Comparison of ENCODE assay signal across 1 cellular context in the genomic region with DNA sequence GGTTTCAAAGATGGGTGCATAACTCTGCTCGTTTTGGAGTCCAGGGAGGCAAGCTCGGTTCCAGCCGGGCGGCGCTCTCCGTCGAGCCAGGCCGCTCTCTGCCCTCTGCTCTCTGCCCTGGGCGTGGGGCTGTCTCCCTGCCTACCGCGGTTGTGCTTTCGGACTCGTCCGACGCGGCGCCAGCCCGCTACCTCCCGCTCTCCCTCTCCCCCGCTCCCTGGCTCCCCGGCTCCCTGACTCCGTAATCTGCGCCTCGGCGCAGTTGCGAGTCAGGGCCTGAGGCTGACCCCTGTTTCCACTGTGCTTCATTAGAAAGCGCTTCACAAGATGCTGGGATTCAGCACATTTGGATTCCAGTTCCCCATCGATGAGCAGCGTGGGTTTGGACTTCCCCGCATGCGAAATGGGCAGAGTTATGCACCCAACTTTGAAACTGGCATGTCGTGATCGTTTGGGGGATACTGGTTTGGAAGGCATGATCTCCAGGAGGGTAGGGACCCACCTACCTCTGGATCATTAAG.
TF ChIP-seq lines count a peak whose summit lies in the region.

No MANE protein-coding gene starts in this region.

TF ChIP-seq in HepG2, 621 proteins besides CTCF, POLR2A, EP300 and RAD21 (continued from another document and continues in another):
- TF ChIP-seq, protein P1, sequence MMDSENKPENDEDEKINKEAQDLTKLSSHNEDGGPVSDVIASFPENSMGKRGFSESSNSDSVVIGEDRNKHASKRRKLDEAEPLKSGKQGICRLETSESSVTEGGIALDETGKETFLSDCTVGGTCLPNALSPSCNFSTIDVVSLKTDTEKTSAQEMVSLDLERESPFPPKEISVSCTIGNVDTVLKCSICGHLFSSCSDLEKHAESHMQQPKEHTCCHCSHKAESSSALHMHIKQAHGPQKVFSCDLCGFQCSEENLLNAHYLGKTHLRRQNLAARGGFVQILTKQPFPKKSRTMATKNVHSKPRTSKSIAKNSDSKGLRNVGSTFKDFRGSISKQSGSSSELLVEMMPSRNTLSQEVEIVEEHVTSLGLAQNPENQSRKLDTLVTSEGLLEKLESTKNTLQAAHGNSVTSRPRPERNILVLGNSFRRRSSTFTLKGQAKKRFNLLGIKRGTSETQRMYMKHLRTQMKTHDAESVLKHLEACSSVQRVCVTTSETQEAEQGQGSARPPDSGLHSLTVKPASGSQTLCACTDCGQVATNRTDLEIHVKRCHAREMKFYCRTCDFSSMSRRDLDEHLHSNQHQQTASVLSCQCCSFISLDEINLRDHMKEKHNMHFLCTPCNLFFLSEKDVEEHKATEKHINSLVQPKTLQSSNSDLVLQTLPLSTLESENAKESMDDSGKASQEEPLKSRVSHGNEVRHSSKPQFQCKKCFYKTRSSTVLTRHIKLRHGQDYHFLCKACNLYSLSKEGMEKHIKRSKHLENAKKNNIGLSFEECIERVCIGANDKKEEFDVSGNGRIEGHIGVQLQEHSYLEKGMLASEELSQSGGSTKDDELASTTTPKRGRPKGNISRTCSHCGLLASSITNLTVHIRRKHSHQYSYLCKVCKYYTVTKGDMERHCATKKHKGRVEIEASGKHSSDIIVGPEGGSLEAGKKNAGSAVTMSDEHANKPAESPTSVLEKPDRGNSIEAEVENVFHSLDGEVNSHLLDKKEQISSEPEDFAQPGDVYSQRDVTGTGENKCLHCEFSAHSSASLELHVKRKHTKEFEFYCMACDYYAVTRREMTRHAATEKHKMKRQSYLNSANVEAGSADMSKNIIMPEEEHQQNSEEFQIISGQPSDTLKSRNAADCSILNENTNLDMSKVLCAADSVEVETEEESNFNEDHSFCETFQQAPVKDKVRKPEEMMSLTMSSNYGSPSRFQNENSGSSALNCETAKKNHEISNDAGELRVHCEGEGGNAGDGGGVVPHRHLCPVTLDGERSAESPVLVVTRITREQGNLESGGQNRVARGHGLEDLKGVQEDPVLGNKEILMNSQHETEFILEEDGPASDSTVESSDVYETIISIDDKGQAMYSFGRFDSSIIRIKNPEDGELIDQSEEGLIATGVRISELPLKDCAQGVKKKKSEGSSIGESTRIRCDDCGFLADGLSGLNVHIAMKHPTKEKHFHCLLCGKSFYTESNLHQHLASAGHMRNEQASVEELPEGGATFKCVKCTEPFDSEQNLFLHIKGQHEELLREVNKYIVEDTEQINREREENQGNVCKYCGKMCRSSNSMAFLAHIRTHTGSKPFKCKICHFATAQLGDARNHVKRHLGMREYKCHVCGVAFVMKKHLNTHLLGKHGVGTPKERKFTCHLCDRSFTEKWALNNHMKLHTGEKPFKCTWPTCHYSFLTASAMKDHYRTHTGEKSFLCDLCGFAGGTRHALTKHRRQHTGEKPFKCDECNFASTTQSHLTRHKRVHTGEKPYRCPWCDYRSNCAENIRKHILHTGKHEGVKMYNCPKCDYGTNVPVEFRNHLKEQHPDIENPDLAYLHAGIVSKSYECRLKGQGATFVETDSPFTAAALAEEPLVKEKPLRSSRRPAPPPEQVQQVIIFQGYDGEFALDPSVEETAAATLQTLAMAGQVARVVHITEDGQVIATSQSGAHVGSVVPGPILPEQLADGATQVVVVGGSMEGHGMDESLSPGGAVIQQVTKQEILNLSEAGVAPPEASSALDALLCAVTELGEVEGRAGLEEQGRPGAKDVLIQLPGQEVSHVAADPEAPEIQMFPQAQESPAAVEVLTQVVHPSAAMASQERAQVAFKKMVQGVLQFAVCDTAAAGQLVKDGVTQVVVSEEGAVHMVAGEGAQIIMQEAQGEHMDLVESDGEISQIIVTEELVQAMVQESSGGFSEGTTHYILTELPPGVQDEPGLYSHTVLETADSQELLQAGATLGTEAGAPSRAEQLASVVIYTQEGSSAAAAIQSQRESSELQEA (CRISPR knock-in tag; IDR thresholded peaks at IDR 0.05; ENCODE audit: not compliant biosample characterization) = no peak
- TF ChIP-seq ZFX (CRISPR knock-in tag; IDR thresholded peaks at IDR 0.05; ENCODE audit: low read depth) = peak; percentile 53
- TF ChIP-seq FOXA3 (CRISPR knock-in tag; IDR thresholded peaks at IDR 0.05) = no peak
- 0 out of 2 replicates have a peak, but pooled peaks have one; percentile 37 for TF ChIP-seq ZNF761 (CRISPR knock-in tag; conservative IDR thresholded peaks at IDR 0.05)
- TF ChIP-seq HNRNPL (IDR thresholded peaks at IDR 0.05; ENCODE audit: low read depth, low read length) = 0 out of 2 replicates have a peak, but pooled peaks have one; percentile 43
- no peak for TF ChIP-seq THYN1 (CRISPR knock-in tag; IDR thresholded peaks at IDR 0.05; ENCODE audit: borderline replicate concordance, low read depth)
- no peak for TF ChIP-seq HMG20A (CRISPR knock-in tag; IDR thresholded peaks at IDR 0.05; ENCODE audit: borderline replicate concordance)
- TF ChIP-seq ADNP (CRISPR knock-in tag; IDR thresholded peaks at IDR 0.05) = 0 out of 2 replicates have a peak, but pooled peaks have one; percentile 7
- TF ChIP-seq, protein P2, sequence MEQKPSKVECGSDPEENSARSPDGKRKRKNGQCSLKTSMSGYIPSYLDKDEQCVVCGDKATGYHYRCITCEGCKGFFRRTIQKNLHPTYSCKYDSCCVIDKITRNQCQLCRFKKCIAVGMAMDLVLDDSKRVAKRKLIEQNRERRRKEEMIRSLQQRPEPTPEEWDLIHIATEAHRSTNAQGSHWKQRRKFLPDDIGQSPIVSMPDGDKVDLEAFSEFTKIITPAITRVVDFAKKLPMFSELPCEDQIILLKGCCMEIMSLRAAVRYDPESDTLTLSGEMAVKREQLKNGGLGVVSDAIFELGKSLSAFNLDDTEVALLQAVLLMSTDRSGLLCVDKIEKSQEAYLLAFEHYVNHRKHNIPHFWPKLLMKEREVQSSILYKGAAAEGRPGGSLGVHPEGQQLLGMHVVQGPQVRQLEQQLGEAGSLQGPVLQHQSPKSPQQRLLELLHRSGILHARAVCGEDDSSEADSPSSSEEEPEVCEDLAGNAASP (CRISPR knock-in tag; IDR thresholded peaks at IDR 0.05; ENCODE audit: borderline replicate concordance) = no peak
- no peak for TF ChIP-seq ISL2 (CRISPR knock-in tag; IDR thresholded peaks at IDR 0.05)
- TF ChIP-seq, protein P3, sequence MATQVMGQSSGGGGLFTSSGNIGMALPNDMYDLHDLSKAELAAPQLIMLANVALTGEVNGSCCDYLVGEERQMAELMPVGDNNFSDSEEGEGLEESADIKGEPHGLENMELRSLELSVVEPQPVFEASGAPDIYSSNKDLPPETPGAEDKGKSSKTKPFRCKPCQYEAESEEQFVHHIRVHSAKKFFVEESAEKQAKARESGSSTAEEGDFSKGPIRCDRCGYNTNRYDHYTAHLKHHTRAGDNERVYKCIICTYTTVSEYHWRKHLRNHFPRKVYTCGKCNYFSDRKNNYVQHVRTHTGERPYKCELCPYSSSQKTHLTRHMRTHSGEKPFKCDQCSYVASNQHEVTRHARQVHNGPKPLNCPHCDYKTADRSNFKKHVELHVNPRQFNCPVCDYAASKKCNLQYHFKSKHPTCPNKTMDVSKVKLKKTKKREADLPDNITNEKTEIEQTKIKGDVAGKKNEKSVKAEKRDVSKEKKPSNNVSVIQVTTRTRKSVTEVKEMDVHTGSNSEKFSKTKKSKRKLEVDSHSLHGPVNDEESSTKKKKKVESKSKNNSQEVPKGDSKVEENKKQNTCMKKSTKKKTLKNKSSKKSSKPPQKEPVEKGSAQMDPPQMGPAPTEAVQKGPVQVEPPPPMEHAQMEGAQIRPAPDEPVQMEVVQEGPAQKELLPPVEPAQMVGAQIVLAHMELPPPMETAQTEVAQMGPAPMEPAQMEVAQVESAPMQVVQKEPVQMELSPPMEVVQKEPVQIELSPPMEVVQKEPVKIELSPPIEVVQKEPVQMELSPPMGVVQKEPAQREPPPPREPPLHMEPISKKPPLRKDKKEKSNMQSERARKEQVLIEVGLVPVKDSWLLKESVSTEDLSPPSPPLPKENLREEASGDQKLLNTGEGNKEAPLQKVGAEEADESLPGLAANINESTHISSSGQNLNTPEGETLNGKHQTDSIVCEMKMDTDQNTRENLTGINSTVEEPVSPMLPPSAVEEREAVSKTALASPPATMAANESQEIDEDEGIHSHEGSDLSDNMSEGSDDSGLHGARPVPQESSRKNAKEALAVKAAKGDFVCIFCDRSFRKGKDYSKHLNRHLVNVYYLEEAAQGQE (IDR thresholded peaks at IDR 0.05; ENCODE audit: borderline replicate concordance in 1 of 2, low read depth in 1 of 2, low read length in 2 of 2) = no peak
- no peak for TF ChIP-seq POLR2AphosphoS2 (IDR thresholded peaks at IDR 0.05; ENCODE audit: low read depth, low read length)
- TF ChIP-seq, protein P4, sequence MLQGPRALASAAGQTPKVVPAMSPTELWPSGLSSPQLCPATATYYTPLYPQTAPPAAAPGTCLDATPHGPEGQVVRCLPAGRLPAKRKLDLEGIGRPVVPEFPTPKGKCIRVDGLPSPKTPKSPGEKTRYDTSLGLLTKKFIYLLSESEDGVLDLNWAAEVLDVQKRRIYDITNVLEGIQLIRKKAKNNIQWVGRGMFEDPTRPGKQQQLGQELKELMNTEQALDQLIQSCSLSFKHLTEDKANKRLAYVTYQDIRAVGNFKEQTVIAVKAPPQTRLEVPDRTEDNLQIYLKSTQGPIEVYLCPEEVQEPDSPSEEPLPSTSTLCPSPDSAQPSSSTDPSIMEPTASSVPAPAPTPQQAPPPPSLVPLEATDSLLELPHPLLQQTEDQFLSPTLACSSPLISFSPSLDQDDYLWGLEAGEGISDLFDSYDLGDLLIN (CRISPR knock-in tag; IDR thresholded peaks at IDR 0.05; ENCODE audit: borderline replicate concordance) = no peak
- TF ChIP-seq, protein P5, sequence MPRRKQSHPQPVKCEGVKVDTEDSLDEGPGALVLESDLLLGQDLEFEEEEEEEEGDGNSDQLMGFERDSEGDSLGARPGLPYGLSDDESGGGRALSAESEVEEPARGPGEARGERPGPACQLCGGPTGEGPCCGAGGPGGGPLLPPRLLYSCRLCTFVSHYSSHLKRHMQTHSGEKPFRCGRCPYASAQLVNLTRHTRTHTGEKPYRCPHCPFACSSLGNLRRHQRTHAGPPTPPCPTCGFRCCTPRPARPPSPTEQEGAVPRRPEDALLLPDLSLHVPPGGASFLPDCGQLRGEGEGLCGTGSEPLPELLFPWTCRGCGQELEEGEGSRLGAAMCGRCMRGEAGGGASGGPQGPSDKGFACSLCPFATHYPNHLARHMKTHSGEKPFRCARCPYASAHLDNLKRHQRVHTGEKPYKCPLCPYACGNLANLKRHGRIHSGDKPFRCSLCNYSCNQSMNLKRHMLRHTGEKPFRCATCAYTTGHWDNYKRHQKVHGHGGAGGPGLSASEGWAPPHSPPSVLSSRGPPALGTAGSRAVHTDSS (CRISPR knock-in tag; conservative IDR thresholded peaks at IDR 0.05) = no peak
- no peak for TF ChIP-seq RCOR2 (CRISPR knock-in tag; IDR thresholded peaks at IDR 0.05)
- TF ChIP-seq PTBP1 (IDR thresholded peaks at IDR 0.05; ENCODE audit: low read depth, low read length, poor library complexity, severe bottlenecking) = no peak
- TF ChIP-seq, protein P6, sequence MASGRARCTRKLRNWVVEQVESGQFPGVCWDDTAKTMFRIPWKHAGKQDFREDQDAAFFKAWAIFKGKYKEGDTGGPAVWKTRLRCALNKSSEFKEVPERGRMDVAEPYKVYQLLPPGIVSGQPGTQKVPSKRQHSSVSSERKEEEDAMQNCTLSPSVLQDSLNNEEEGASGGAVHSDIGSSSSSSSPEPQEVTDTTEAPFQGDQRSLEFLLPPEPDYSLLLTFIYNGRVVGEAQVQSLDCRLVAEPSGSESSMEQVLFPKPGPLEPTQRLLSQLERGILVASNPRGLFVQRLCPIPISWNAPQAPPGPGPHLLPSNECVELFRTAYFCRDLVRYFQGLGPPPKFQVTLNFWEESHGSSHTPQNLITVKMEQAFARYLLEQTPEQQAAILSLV (CRISPR knock-in tag; IDR thresholded peaks at IDR 0.05; ENCODE audit: borderline replicate concordance) = peak; percentile 74
- TF ChIP-seq, protein P7, sequence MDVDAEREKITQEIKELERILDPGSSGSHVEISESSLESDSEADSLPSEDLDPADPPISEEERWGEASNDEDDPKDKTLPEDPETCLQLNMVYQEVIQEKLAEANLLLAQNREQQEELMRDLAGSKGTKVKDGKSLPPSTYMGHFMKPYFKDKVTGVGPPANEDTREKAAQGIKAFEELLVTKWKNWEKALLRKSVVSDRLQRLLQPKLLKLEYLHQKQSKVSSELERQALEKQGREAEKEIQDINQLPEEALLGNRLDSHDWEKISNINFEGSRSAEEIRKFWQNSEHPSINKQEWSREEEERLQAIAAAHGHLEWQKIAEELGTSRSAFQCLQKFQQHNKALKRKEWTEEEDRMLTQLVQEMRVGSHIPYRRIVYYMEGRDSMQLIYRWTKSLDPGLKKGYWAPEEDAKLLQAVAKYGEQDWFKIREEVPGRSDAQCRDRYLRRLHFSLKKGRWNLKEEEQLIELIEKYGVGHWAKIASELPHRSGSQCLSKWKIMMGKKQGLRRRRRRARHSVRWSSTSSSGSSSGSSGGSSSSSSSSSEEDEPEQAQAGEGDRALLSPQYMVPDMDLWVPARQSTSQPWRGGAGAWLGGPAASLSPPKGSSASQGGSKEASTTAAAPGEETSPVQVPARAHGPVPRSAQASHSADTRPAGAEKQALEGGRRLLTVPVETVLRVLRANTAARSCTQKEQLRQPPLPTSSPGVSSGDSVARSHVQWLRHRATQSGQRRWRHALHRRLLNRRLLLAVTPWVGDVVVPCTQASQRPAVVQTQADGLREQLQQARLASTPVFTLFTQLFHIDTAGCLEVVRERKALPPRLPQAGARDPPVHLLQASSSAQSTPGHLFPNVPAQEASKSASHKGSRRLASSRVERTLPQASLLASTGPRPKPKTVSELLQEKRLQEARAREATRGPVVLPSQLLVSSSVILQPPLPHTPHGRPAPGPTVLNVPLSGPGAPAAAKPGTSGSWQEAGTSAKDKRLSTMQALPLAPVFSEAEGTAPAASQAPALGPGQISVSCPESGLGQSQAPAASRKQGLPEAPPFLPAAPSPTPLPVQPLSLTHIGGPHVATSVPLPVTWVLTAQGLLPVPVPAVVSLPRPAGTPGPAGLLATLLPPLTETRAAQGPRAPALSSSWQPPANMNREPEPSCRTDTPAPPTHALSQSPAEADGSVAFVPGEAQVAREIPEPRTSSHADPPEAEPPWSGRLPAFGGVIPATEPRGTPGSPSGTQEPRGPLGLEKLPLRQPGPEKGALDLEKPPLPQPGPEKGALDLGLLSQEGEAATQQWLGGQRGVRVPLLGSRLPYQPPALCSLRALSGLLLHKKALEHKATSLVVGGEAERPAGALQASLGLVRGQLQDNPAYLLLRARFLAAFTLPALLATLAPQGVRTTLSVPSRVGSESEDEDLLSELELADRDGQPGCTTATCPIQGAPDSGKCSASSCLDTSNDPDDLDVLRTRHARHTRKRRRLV (CRISPR knock-in tag; IDR thresholded peaks at IDR 0.05) = 0 out of 2 replicates have a peak, but pooled peaks have one; percentile 17
- no peak for TF ChIP-seq SP5 (CRISPR knock-in tag; IDR thresholded peaks at IDR 0.05; ENCODE audit: borderline replicate concordance, low read depth)
- TF ChIP-seq CREB1 (IDR thresholded peaks at IDR 0.05) = no peak
- TF ChIP-seq CREB1 (CRISPR knock-in tag; IDR thresholded peaks at IDR 0.05) = no peak
- no peak for TF ChIP-seq ZNF441 (CRISPR knock-in tag; IDR thresholded peaks at IDR 0.05; ENCODE audit: borderline replicate concordance)
- TF ChIP-seq NR2F6 (IDR thresholded peaks at IDR 0.05) = no peak
- TF ChIP-seq NR2F6 (CRISPR knock-in tag; IDR thresholded peaks at IDR 0.05) = no peak
- no peak for TF ChIP-seq ERF (CRISPR knock-in tag; IDR thresholded peaks at IDR 0.05)
- TF ChIP-seq, protein P8, sequence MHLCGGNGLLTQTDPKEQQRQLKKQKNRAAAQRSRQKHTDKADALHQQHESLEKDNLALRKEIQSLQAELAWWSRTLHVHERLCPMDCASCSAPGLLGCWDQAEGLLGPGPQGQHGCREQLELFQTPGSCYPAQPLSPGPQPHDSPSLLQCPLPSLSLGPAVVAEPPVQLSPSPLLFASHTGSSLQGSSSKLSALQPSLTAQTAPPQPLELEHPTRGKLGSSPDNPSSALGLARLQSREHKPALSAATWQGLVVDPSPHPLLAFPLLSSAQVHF (CRISPR knock-in tag; IDR thresholded peaks at IDR 0.05) = 0 out of 2 replicates have a peak, but pooled peaks have one; percentile 30
- no peak for TF ChIP-seq HOXA7 (CRISPR knock-in tag; IDR thresholded peaks at IDR 0.05)
- peak; percentile 56 for TF ChIP-seq ZNF263 (CRISPR knock-in tag; IDR thresholded peaks at IDR 0.05)
- no peak for TF ChIP-seq ZNF558 (CRISPR knock-in tag; IDR thresholded peaks at IDR 0.05; ENCODE audit: borderline replicate concordance)
- no peak for TF ChIP-seq FOXA1 (IDR thresholded peaks at IDR 0.05)
- 0 out of 2 replicates have a peak, but pooled peaks have one; percentile 18 for TF ChIP-seq FOXA1 (CRISPR knock-in tag; IDR thresholded peaks at IDR 0.05)
- no peak for TF ChIP-seq HIVEP1 (CRISPR knock-in tag; IDR thresholded peaks at IDR 0.05)
